In genomic region chr3:89032331-89033063, GRCh38 we compare ENCODE assay signal across 25 cellular contexts.
DNase-seq lines count a peak whose midpoint lies in the region; TF ChIP-seq lines count a peak whose summit lies in the region.
"Had no signal": no experiment of that assay in that cellular context is flagged by ENCODE, and none has a peak within 500 bp of the region (broad histone marks: within the 10 kb centered on the region; RNA-seq: fewer than 3 reads in every experiment).

No MANE protein-coding gene starts in this region.

- no peak overlapping the region for H3K4me3 Mint-ChIP-seq in immature natural killer cell
- H3K4me3 Mint-ChIP-seq: activated CD4-positive, alpha-beta T cell treated with anti-CD3 and anti-CD28 coated beads for 36 hours; activated naive CD8-positive, alpha-beta T cell treated with anti-CD3 and anti-CD28 coated beads, Interleukin-2, amount 50 U/mL, for 24 hours; CD14-positive monocyte had no signal

- H3K4me3 ChIP-seq in mammary epithelial cell (replicated peaks in 1 of 3; ENCODE audit: insufficient read depth in 1 of 3, low read depth in 2 of 3, low read length in 3 of 3) (no peak overlapping the region), fibroblast of pulmonary artery (replicated peaks; ENCODE audit: low read depth, low read length) (no peak overlapping the region), neural cell (ENCODE audit: low read length) (no peak overlapping the region)
- H3K4me3 ChIP-seq: sigmoid colon, testis had no signal

- H3K36me3 ChIP-seq in mammary epithelial cell (ENCODE audit: insufficient read depth, low read length) (no peaks in the 10 kb centered on the region), neural cell (ENCODE audit: insufficient read depth, low read length) (no peaks in the 10 kb centered on the region)
- H3K36me3 ChIP-seq: sigmoid colon had no signal

- in situ Hi-C loops in mammary epithelial cell (cut with MboI; ENCODE audit: low sequenced_read_pairs in 2 of 2), result no loop called here
- in situ Hi-C loops in KBM-7 (cut with MboI; ENCODE audit: low pct_unique_long_range_greater_than_20kb, low sequenced_read_pairs), result no loop called here

- 100% methylated on average over 2 of the region's 2 CpGs for WGBS in mammary epithelial cell (ENCODE audit: low coverage, missing lambda C conversion rate)

- H3K27me3 Mint-ChIP-seq in immature natural killer cell (ENCODE audit: low read depth in 3 of 3), result peaks cover 0 to 3% (median 0%) of the 10 kb centered on the region in 3 donors
- H3K27me3 Mint-ChIP-seq: activated CD4-positive, alpha-beta T cell treated with anti-CD3 and anti-CD28 coated beads for 36 hours; activated naive CD8-positive, alpha-beta T cell treated with anti-CD3 and anti-CD28 coated beads, Interleukin-2, amount 50 U/mL, for 24 hours; progenitor cell of endocrine pancreas had no signal

- H3K27me3 ChIP-seq in mammary epithelial cell (ENCODE audit: insufficient read depth, low read length) (no peaks in the 10 kb centered on the region), neural cell (ENCODE audit: insufficient read depth, low read depth, low read length) (no peaks in the 10 kb centered on the region)
- H3K27me3 ChIP-seq: sigmoid colon, testis had no signal

- H3K4me2 ChIP-seq in mammary epithelial cell (ENCODE audit: insufficient read depth, low read depth, low read length), result no peak overlapping the region
- peak overlapping the region; percentile 4 for H3K4me2 ChIP-seq in neural cell (ENCODE audit: low read length)

- H2AFZ ChIP-seq in mammary epithelial cell (ENCODE audit: low read depth, low read length), result no peak overlapping the region
- no peak overlapping the region for H2AFZ ChIP-seq in neural cell (ENCODE audit: low read depth, low read length)

- dilution Hi-C loops in mammary epithelial cell (cut with HindIII; ENCODE audit: low sequenced_read_pairs), result no loop called here

- DNase-seq in GM03348 (ENCODE audit: low spot score), result peak; percentile 17
- DNase-seq in mammary epithelial cell, result peak; percentile 31
- DNase-seq in fibroblast of pulmonary artery (ENCODE audit: low read depth), result peak; percentile 34
- DNase-seq in KBM-7, result no peak
- no peak for DNase-seq in immature natural killer cell
- DNase-seq in NCI-H69 (lab: John Stamatoyannopoulos, UW), result no peak
- no peak for DNase-seq in NCI-H146 treated with DMSO at 0.1 percent for 48 hours (lab: John Stamatoyannopoulos, UW; ENCODE audit: unreplicated experiment)
- DNase-seq: activated CD4-positive, alpha-beta T cell treated with anti-CD3 and anti-CD28 coated beads for 36 hours; activated gamma-delta T cell; activated naive CD8-positive, alpha-beta T cell treated with anti-CD3 and anti-CD28 coated beads, Interleukin-2, amount 50 U/mL, for 24 hours; activated T-cell treated with anti-CD3 and anti-CD28 coated beads, Interleukin-2, amount 50 U/mL, for 1 hour; DND-41; effector CD4-positive, alpha-beta T cell; Karpas-422; kidney; MV-4-11; NCI-H1694; NCI-H510A treated with DMSO at 0.1 percent for 48 hours; SHP77; sigmoid colon; stimulated activated naive CD4-positive, alpha-beta T cell treated with Interleukin-2 at 50 U/mL for 16 hours; testis had no signal

- H4K20me1 ChIP-seq in mammary epithelial cell (ENCODE audit: insufficient read depth, low read length) (no peaks in the 10 kb centered on the region), neural cell (ENCODE audit: insufficient read depth) (no peaks in the 10 kb centered on the region)

- peak; percentile 98 for TF ChIP-seq EP300 in neural cell (conservative IDR thresholded peaks at IDR 0.05; ENCODE audit: poor library complexity, severe bottlenecking)

- H3K9ac ChIP-seq in mammary epithelial cell (ENCODE audit: insufficient read depth, low read length), result no peak overlapping the region
- H3K9ac ChIP-seq in neural cell (ENCODE audit: low read length), result no peak overlapping the region

- no peaks in the 10 kb centered on the region for H3K9me2 ChIP-seq in neural cell (ENCODE audit: insufficient read depth, low read length)

- no peaks in the 10 kb centered on the region for H3K79me2 ChIP-seq in mammary epithelial cell (ENCODE audit: insufficient read depth, low read length)
- H3K79me2 ChIP-seq in neural cell (replicated peaks; ENCODE audit: insufficient read depth, low read length), result no peaks in the 10 kb centered on the region

- TF ChIP-seq RAD21 in neural cell (conservative IDR thresholded peaks at IDR 0.05), result peak; percentile 37

- no peaks in the 10 kb centered on the region for H3F3A ChIP-seq in neural cell (ENCODE audit: insufficient read depth, low read length, poor library complexity, severe bottlenecking)

- peaks cover 8 to 39% (median 22%) of the 10 kb centered on the region in 6 donors for H3K9me3 Mint-ChIP-seq in immature natural killer cell

- H3K27ac Mint-ChIP-seq in immature natural killer cell, result no peak overlapping the region
- H3K27ac Mint-ChIP-seq: activated CD4-positive, alpha-beta T cell treated with anti-CD3 and anti-CD28 coated beads for 36 hours; activated naive CD8-positive, alpha-beta T cell treated with anti-CD3 and anti-CD28 coated beads, Interleukin-2, amount 50 U/mL, for 24 hours; CD14-positive monocyte; progenitor cell of endocrine pancreas had no signal

- no peaks in the 10 kb centered on the region for H3K4me1 ChIP-seq in mammary epithelial cell (ENCODE audit: insufficient read depth, low read length)
- H3K4me1 ChIP-seq: sigmoid colon, testis had no signal

- intact Hi-C loops in mammary epithelial cell (cut with micrococcal nuclease), result no loop called here

- no peaks in the 10 kb centered on the region for H3K9me3 ChIP-seq in mammary epithelial cell (replicated peaks; ENCODE audit: insufficient read depth, low read length)
- H3K9me3 ChIP-seq in neural cell (ENCODE audit: low read length), result no peaks in the 10 kb centered on the region
- H3K9me3 ChIP-seq: sigmoid colon, testis had no signal

- BruUV-seq in mammary epithelial cell (replicated peaks; lab: Mats Ljungman, UMichigan), result no TSS peak

- CTCF ChIA-PET in mammary epithelial cell (lab: Charles Lee; ENCODE audit: low non-redundant PET), result interaction anchor here (0.6 kb wide), 1 partner anchor 31 kb away, joined by 15 read pairs; no protein-coding TSS in a partner anchor

- TF ChIP-seq CTCF in mammary epithelial cell (conservative IDR thresholded peaks at IDR 0.05 in 1 of 2, IDR thresholded peaks at IDR 0.05 in 1 of 2; ENCODE audit: extremely low read depth in 1 of 2, insufficient read depth in 1 of 2, low read depth in 1 of 2, low read length in 2 of 2) (no peak), fibroblast of pulmonary artery (IDR thresholded peaks at IDR 0.05; ENCODE audit: low read length, missing control alignments) (no peak), neural cell (IDR thresholded peaks at IDR 0.05; ENCODE audit: poor library complexity, severe bottlenecking) (no peak)

- no peaks in the 10 kb centered on the region for H3K36me3 Mint-ChIP-seq in immature natural killer cell
- H3K36me3 Mint-ChIP-seq: CD14-positive monocyte had no signal

- H3K4me1 Mint-ChIP-seq in immature natural killer cell, result no peaks in the 10 kb centered on the region
- H3K4me1 Mint-ChIP-seq: activated CD4-positive, alpha-beta T cell treated with anti-CD3 and anti-CD28 coated beads for 36 hours; activated naive CD8-positive, alpha-beta T cell treated with anti-CD3 and anti-CD28 coated beads, Interleukin-2, amount 50 U/mL, for 24 hours had no signal

- no peak overlapping the region for H3K27ac ChIP-seq in mammary epithelial cell (ENCODE audit: insufficient read depth, low read depth, low read length)
- peak overlapping the region; percentile 46 for H3K27ac ChIP-seq in neural cell (ENCODE audit: low read length)
- H3K27ac ChIP-seq: sigmoid colon, testis had no signal

TF ChIP-seq in neural cell, 6 proteins besides CTCF, POLR2A, EP300 and RAD21:
- TF ChIP-seq POLR2AphosphoS5 (IDR thresholded peaks at IDR 0.05) (peak; percentile 93), REST (IDR thresholded peaks at IDR 0.05; ENCODE audit: borderline replicate concordance) (peak; percentile 70), EZH2 (IDR thresholded peaks at IDR 0.05; ENCODE audit: borderline replicate concordance, insufficient read depth, low read length, poor library complexity, severe bottlenecking) (no peak), SMC3 (conservative IDR thresholded peaks at IDR 0.05; ENCODE audit: poor library complexity) (peak; percentile 37)

Comparison
In these comparisons a context has a peak if more than half of its experiments do, and no peak if none do; other contexts are left out.
1. DNase-seq: peak in GM03348 (single experiment), mammary epithelial cell (single experiment) and fibroblast of pulmonary artery (single experiment); none in KBM-7 (single experiment), immature natural killer cell (0 of 3), NCI-H69 (single experiment) and NCI-H146 treated with DMSO at 0.1 percent for 48 hours (single experiment).